Comparison of ENCODE assay signal across 21 cellular contexts in genomic region chr2:25588576-25588975, GRCh38.
A peak's percentile ranks its signal among the peaks of the same experiment; 100 is the strongest.
DNase-seq lines count a peak whose midpoint lies in the region; ATAC-seq and TF ChIP-seq lines count a peak whose summit lies in the region.
"Had no signal": no experiment of that assay in that cellular context is flagged by ENCODE, and none has a peak within 500 bp of the region (broad histone marks: within the 10 kb centered on the region; RNA-seq: fewer than 3 reads in every experiment).

No MANE protein-coding gene starts in this region.

- ATAC-seq in activated CD8-positive, alpha-beta memory T cell treated with anti-CD3 and anti-CD28 coated beads, Interleukin-2, amount 10 ng/mL, durations not matched to agents 7 days and 5 days, result no peak
- no peak for ATAC-seq in GM18861 (IDR thresholded peaks at IDR 0.05; ENCODE audit: unreplicated experiment)
- ATAC-seq: GM12878 had no signal

- no peak overlapping the region for H2BK15ac ChIP-seq in mesendoderm (replicated peaks; ENCODE audit: low read depth)

- no peak overlapping the region for H3K4me2 ChIP-seq in mesendoderm (ENCODE audit: low read length)

- no peak overlapping the region for H2BK120ac ChIP-seq in mesendoderm (ENCODE audit: low read depth, low read length)

- no peaks in the 10 kb centered on the region for H3K27me3 Mint-ChIP-seq in activated CD8-positive, alpha-beta memory T cell treated with anti-CD3 and anti-CD28 coated beads, Interleukin-2, amount 10 ng/mL, durations not matched to agents 7 days and 5 days
- H3K27me3 Mint-ChIP-seq in nephron progenitor cell (ENCODE audit: low read depth, poor library complexity), result no peaks in the 10 kb centered on the region
- H3K27me3 Mint-ChIP-seq: CD4-positive, CD25-positive, alpha-beta regulatory T cell; CD8-positive, alpha-beta memory T cell had no signal

- no peaks in the 10 kb centered on the region for H3K79me2 ChIP-seq in mesendoderm (ENCODE audit: control insufficient read depth, insufficient read depth, low read length)

- H3K27me3 ChIP-seq in mesendoderm (ENCODE audit: insufficient read depth, low read length, poor library complexity), result no peaks in the 10 kb centered on the region
- H3K27me3 ChIP-seq: BE2C had no signal

- H3K4me3 ChIP-seq in mesendoderm (ENCODE audit: low read length), result no peak overlapping the region
- H3K4me3 ChIP-seq: GM12878, GM23248, HAP-1 had no signal

- no peaks in the 10 kb centered on the region for H3K9me3 Mint-ChIP-seq in activated CD8-positive, alpha-beta memory T cell treated with anti-CD3 and anti-CD28 coated beads, Interleukin-2, amount 10 ng/mL, durations not matched to agents 7 days and 5 days (ENCODE audit: low read depth)
- H3K9me3 Mint-ChIP-seq in nephron progenitor cell, result no peaks in the 10 kb centered on the region
- H3K9me3 Mint-ChIP-seq: CD4-positive, CD25-positive, alpha-beta regulatory T cell; CD8-positive, alpha-beta memory T cell had no signal

- H3K27ac ChIP-seq in cingulate gyrus (ENCODE audit: low read depth, low read length) (peak overlapping the region; percentile 10), mesendoderm (ENCODE audit: low read depth, low read length) (no peak overlapping the region)
- H3K27ac ChIP-seq: GM23248, HL-60 had no signal

- no peaks in the 10 kb centered on the region for H3K36me3 ChIP-seq in mesendoderm (ENCODE audit: control insufficient read depth, insufficient read depth, low read length)
- H3K36me3 ChIP-seq: BE2C, HAP-1 had no signal

- H3K4me1 ChIP-seq in mesendoderm (ENCODE audit: control insufficient read depth, low read depth, low read length), result peaks cover 2% of the 10 kb centered on the region

- no peak overlapping the region for H3K4ac ChIP-seq in mesendoderm (ENCODE audit: low read depth, low read length)

- no peak overlapping the region for H3K9ac ChIP-seq in mesendoderm (ENCODE audit: low read length)
- H3K9ac ChIP-seq: GM23248 had no signal

- TF ChIP-seq CTCF in nephron progenitor cell (IDR thresholded peaks at IDR 0.05), result no peak

- H3K79me1 ChIP-seq in mesendoderm (ENCODE audit: low read length), result no peaks in the 10 kb centered on the region

- CTCF ChIA-PET in activated CD8-positive, alpha-beta memory T cell treated with anti-CD3 and anti-CD28 coated beads, Interleukin-2, amount 10 ng/mL, durations not matched to agents 7 days and 5 days (lab: Charles Lee), result interaction anchor here (1.0 kb wide), 1 partner anchor 9 kb away, joined by 3 read pairs; no protein-coding TSS in a partner anchor

- peak overlapping the region; percentile 7 for H4K8ac ChIP-seq in mesendoderm (ENCODE audit: low read depth, low read length)

- peaks cover 53% of the 10 kb centered on the region for H3K4me1 Mint-ChIP-seq in activated CD8-positive, alpha-beta memory T cell treated with anti-CD3 and anti-CD28 coated beads, Interleukin-2, amount 10 ng/mL, durations not matched to agents 7 days and 5 days
- peaks cover 21% of the 10 kb centered on the region for H3K4me1 Mint-ChIP-seq in nephron progenitor cell

- H3K56ac ChIP-seq in mesendoderm (ENCODE audit: low read length), result no peak overlapping the region

- no peak overlapping the region for H3K4me3 Mint-ChIP-seq in activated CD8-positive, alpha-beta memory T cell treated with anti-CD3 and anti-CD28 coated beads, Interleukin-2, amount 10 ng/mL, durations not matched to agents 7 days and 5 days
- no peak overlapping the region for H3K4me3 Mint-ChIP-seq in nephron progenitor cell
- H3K4me3 Mint-ChIP-seq: CD8-positive, alpha-beta memory T cell had no signal

- H3K23ac ChIP-seq in mesendoderm (ENCODE audit: low read length), result no peak overlapping the region

- no peak overlapping the region for H2AK5ac ChIP-seq in mesendoderm (ENCODE audit: low read length)

- H2BK5ac ChIP-seq in mesendoderm (ENCODE audit: low read length), result no peak overlapping the region

- H3K18ac ChIP-seq in mesendoderm (ENCODE audit: low read length), result no peak overlapping the region

- DNase-seq in activated CD8-positive, alpha-beta memory T cell treated with anti-CD3 and anti-CD28 coated beads, Interleukin-2, amount 10 ng/mL, durations not matched to agents 7 days and 5 days, result no peak
- no peak for DNase-seq in activated CD8-positive, alpha-beta memory T cell treated with anti-CD3 and anti-CD28 coated beads for 24 hours
- DNase-seq in mesendoderm, result no peak
- no peak for DNase-seq in SIG-M5 (lab: John Stamatoyannopoulos, UW)
- DNase-seq in nephron progenitor cell, result no peak
- DNase-seq: ACHN; BE2C; C1 segment of cervical spinal cord; CD4-positive, CD25-positive, alpha-beta regulatory T cell; CD8-positive, alpha-beta memory T cell; COR-L47; DMS 273 treated with DMSO at 0.1 percent for 48 hours; DMS53; DND-41; EL; GM23248 had no signal

- H4K5ac ChIP-seq in mesendoderm (ENCODE audit: low read length), result no peak overlapping the region

- WGBS in mesendoderm (ENCODE audit: extremely low coverage, insufficient coverage, low lambda C conversion rate), result no CpG with 5 or more reads among the region's 4 CpGs

- peaks cover 6% of the 10 kb centered on the region for H3K36me3 Mint-ChIP-seq in activated CD8-positive, alpha-beta memory T cell treated with anti-CD3 and anti-CD28 coated beads, Interleukin-2, amount 10 ng/mL, durations not matched to agents 7 days and 5 days
- no peaks in the 10 kb centered on the region for H3K36me3 Mint-ChIP-seq in nephron progenitor cell (ENCODE audit: low read depth)
- H3K36me3 Mint-ChIP-seq: CD4-positive, CD25-positive, alpha-beta regulatory T cell; CD8-positive, alpha-beta memory T cell had no signal

- H3K27ac Mint-ChIP-seq in activated CD8-positive, alpha-beta memory T cell treated with anti-CD3 and anti-CD28 coated beads, Interleukin-2, amount 10 ng/mL, durations not matched to agents 7 days and 5 days, result peak overlapping the region; percentile 32
- no peak overlapping the region for H3K27ac Mint-ChIP-seq in nephron progenitor cell
- H3K27ac Mint-ChIP-seq: CD4-positive, CD25-positive, alpha-beta regulatory T cell; CD8-positive, alpha-beta memory T cell had no signal
